In the genomic region with DNA sequence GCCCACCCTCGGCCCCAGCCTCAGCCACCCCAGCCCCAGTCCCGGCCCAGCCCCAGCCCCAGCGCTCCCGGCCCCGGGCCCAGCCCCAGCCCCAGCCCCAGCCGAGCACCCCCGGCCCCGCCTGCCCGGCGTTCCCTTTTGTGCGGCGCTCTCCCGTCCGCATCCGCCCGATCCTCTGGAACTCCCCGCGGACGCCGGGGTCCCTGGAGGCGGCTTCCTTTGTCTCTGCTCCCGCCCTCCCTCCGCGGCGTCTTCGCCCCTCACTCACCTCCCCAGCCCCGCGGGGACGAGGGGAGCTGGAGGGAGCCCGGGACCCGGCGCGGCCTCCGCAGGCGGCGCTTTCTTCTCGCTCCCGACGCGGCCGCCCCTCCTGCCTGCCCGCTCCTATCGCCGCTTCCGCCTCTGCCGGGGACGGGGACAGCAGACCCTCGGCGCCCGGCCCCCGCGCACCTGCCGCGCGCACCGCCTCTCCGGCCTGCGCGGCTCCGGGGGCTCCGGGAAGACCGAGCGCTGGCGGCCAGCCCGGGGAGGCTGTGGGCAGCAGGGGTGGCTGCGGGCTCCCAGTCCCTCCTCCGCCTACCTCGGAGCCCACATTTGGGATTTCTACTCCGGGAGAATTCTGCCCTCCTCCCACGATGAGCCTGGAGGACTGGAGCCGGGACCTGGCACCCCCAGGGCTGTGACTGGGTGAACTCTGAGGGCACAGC, we compare ENCODE assay signal across 1 cellular context.
TF ChIP-seq lines count a peak whose summit lies in the region.

No MANE protein-coding gene starts in this region.

TF ChIP-seq in IMR-90, 13 proteins besides CTCF, POLR2A, EP300 and RAD21:
- no peak for TF ChIP-seq NFE2L2 (IDR thresholded peaks at IDR 0.05; ENCODE audit: low read depth, low read length)
- TF ChIP-seq RCOR1 (IDR thresholded peaks at IDR 0.05; ENCODE audit: insufficient replicate concordance, low read length) = no peak
- no peak for TF ChIP-seq BHLHE40 (IDR thresholded peaks at IDR 0.05; ENCODE audit: low read depth, low read length)
- no peak for TF ChIP-seq USF2 (IDR thresholded peaks at IDR 0.05; ENCODE audit: low read depth, low read length)
- no peak for TF ChIP-seq FOS (IDR thresholded peaks at IDR 0.05; ENCODE audit: low read depth, low read length)
- TF ChIP-seq CEBPB (IDR thresholded peaks at IDR 0.05; ENCODE audit: low read depth, low read length) = no peak
- no peak for TF ChIP-seq ELK1 (IDR thresholded peaks at IDR 0.05; ENCODE audit: borderline replicate concordance, low read depth, low read length)
- no peak for TF ChIP-seq MAZ (IDR thresholded peaks at IDR 0.05; ENCODE audit: borderline replicate concordance, low read depth, low read length)
- TF ChIP-seq MAFK (IDR thresholded peaks at IDR 0.05; ENCODE audit: low read depth, low read length) = no peak
- TF ChIP-seq MXI1 (IDR thresholded peaks at IDR 0.05; ENCODE audit: borderline replicate concordance, low read depth, low read length) = no peak
- no peak for TF ChIP-seq RFX5 (IDR thresholded peaks at IDR 0.05; ENCODE audit: low read depth, low read length)
- no peak for TF ChIP-seq SMC3 (IDR thresholded peaks at IDR 0.05; ENCODE audit: low read depth, low read length)
- TF ChIP-seq CHD1 (IDR thresholded peaks at IDR 0.05; ENCODE audit: low read depth, low read length) = no peak
TF ChIP-seq in IMR-90: peak in this region for 0.
